Comparison of ENCODE assay signal across 8 cellular contexts in the genomic region with DNA sequence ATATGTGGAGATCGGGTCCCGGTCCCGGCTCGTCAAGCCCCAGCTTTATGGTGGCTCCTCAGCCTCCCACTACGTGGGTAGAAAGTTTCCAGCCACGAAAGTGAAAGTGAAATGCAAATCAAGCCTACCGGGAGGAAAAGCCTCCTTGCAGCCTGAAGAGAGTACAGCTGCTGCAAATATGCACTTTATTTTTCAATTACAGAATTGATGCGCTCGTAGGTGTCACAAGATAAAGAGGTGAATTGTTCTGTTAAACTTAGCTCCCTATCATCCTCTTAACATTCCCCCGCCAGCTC. TPM values are rescaled to one million over a fixed set of nuclear protein-coding genes. Genes with fewer than 3 reads are reported as not detected.
A peak's percentile ranks its signal among the peaks of the same experiment; 100 is the strongest.
DNase-seq lines count a peak whose midpoint lies in the region; ATAC-seq, FAIRE-seq and TF ChIP-seq lines count a peak whose summit lies in the region.

No MANE protein-coding gene starts in this region.

- H3K36me3 Mint-ChIP-seq in naive thymus-derived CD4-positive, alpha-beta T cell, result peaks cover 2 to 34% (median 8%) of the 10 kb centered on the region in 5 donors

- no peak for FAIRE-seq in HTR-8/SVneo (lab: Jason Lieb, UNC)

- H3K9me3 ChIP-seq in naive thymus-derived CD4-positive, alpha-beta T cell (ENCODE audit: control insufficient read depth in 2 of 3, low read length in 3 of 3), result no peaks in the 10 kb centered on the region

- no peaks in the 10 kb centered on the region for H3K27me3 ChIP-seq in naive thymus-derived CD4-positive, alpha-beta T cell (ENCODE audit: control insufficient read depth in 2 of 2, insufficient read depth in 2 of 2, low read length in 2 of 2)

- peaks cover 0 to 2% (median 0%) of the 10 kb centered on the region in 5 donors for H3K27me3 Mint-ChIP-seq in naive thymus-derived CD4-positive, alpha-beta T cell

- peaks cover 9 to 22% of the 10 kb centered on the region in 2 donors for H3K4me1 ChIP-seq in naive thymus-derived CD4-positive, alpha-beta T cell (ENCODE audit: control insufficient read depth in 2 of 2, insufficient read depth in 2 of 2, low read length in 2 of 2)

- no peak for TF ChIP-seq CTCF in AG10803 (conservative IDR thresholded peaks at IDR 0.05; ENCODE audit: low read length)

- peak overlapping the region; percentile 87 to 99 (median 96) for H3K4me3 Mint-ChIP-seq in naive thymus-derived CD4-positive, alpha-beta T cell

- peaks cover 19 to 69% (median 37%) of the 10 kb centered on the region in 7 donors for H3K4me1 Mint-ChIP-seq in naive thymus-derived CD4-positive, alpha-beta T cell

- intact Hi-C loops in naive thymus-derived CD4-positive, alpha-beta T cell (cut with micrococcal nuclease), result loop anchor here (1.0 to 10.0 kb wide), 6 partner anchors 306 to 1355 kb away; partner anchors contain the start of gene ADISSP (in 2 of the 2)

- POLR2A ChIA-PET in naive thymus-derived CD4-positive, alpha-beta T cell (lab: Charles Lee), result interaction anchor here (0.6 to 2.8 kb wide), 8 partner anchors 9 to 485 kb away, joined by 3 to 8 read pairs (median 6); partner anchors contain the start of gene SLC23A2

- peak overlapping the region; percentile 99 for H3K4me3 ChIP-seq in AG10803 (ENCODE audit: low read length)
- H3K4me3 ChIP-seq in Jurkat, Clone E6-1 (ENCODE audit: low read length), result peak overlapping the region; percentile 94
- peak overlapping the region; percentile 98 for H3K4me3 ChIP-seq in naive thymus-derived CD4-positive, alpha-beta T cell (ENCODE audit: low read length)

- no peak for ATAC-seq in naive thymus-derived CD4-positive, alpha-beta T cell

- peaks cover 8 to 21% (median 9%) of the 10 kb centered on the region in 3 experiments for H3K36me3 ChIP-seq in naive thymus-derived CD4-positive, alpha-beta T cell (ENCODE audit: control insufficient read depth in 2 of 3, insufficient read depth in 3 of 3, low read length in 3 of 3)

- DNase-seq in AG10803 (ENCODE audit: low read depth), result no peak
- no peak for DNase-seq in Jurkat, Clone E6-1 (ENCODE audit: low read depth, low spot score)
- no peak for DNase-seq in naive thymus-derived CD4-positive, alpha-beta T cell
- no peak for DNase-seq in DMS153 (lab: John Stamatoyannopoulos, UW)
- DNase-seq in NCI-H2227 treated with DMSO at 0.1 percent for 48 hours (lab: John Stamatoyannopoulos, UW), result no peak
- DNase-seq in HTR-8/SVneo (ENCODE audit: insufficient read length, low spot score), result no peak
- DNase-seq in OCI-M1 (lab: John Stamatoyannopoulos, UW), result no peak

- CTCF ChIA-PET in naive thymus-derived CD4-positive, alpha-beta T cell (lab: Charles Lee), result interaction anchor here (0.7 to 2.2 kb wide), 3 partner anchors 19 to 72 kb away, joined by 4 to 10 read pairs (median 9); no protein-coding TSS in a partner anchor

- H3K27ac ChIP-seq in cingulate gyrus (ENCODE audit: low read depth, low read length), result peak overlapping the region; percentile 78
- H3K27ac ChIP-seq in naive thymus-derived CD4-positive, alpha-beta T cell (ENCODE audit: low read depth, low read length), result peak overlapping the region; percentile 73

- H3K27ac Mint-ChIP-seq in naive thymus-derived CD4-positive, alpha-beta T cell, result peak overlapping the region; percentile 82 to 99 (median 96)

- peaks cover 0 to 1% (median 0%) of the 10 kb centered on the region in 11 donors for H3K9me3 Mint-ChIP-seq in naive thymus-derived CD4-positive, alpha-beta T cell

RNA-seq across cellular contexts. Expression of gene PCNA, which starts 0.4 kb away (rescaled TPM):
- 476 TPM for polyA plus RNA-seq in Jurkat, Clone E6-1 (2012; ENCODE audit: insufficient read depth, insufficient read length)
- total RNA-seq in naive thymus-derived CD4-positive, alpha-beta T cell, result 100 to 1,000 TPM in 1 of 5 experiments, 10 to 100 TPM in 4; 21.6 to 392 (median 39.3) TPM
- 10 to 100 TPM; 48.3 to 67.4 TPM for polyA plus RNA-seq in naive thymus-derived CD4-positive, alpha-beta T cell

RNA-seq across cellular contexts. Expression of gene CDS2, which starts 6.7 kb away (rescaled TPM):
- 21.2 TPM for polyA plus RNA-seq in Jurkat, Clone E6-1 (2012; ENCODE audit: insufficient read depth, insufficient read length)
- 10 to 100 TPM; 48.3 to 58.3 (median 57.8) TPM for total RNA-seq in naive thymus-derived CD4-positive, alpha-beta T cell
- 10 to 100 TPM; 34.9 to 37.8 TPM for polyA plus RNA-seq in naive thymus-derived CD4-positive, alpha-beta T cell

RNA-seq across cellular contexts. Expression of gene TMEM230, which starts 7.3 kb away (rescaled TPM):
- 118 TPM for polyA plus RNA-seq in Jurkat, Clone E6-1 (2012; ENCODE audit: insufficient read depth, insufficient read length)
- 10 to 100 TPM; 48.5 to 91.7 (median 75.5) TPM for total RNA-seq in naive thymus-derived CD4-positive, alpha-beta T cell
- polyA plus RNA-seq in naive thymus-derived CD4-positive, alpha-beta T cell, result 100 to 1,000 TPM; 187 to 192 TPM
